ENCODE assay signal across 8 cellular contexts in the genomic region with DNA sequence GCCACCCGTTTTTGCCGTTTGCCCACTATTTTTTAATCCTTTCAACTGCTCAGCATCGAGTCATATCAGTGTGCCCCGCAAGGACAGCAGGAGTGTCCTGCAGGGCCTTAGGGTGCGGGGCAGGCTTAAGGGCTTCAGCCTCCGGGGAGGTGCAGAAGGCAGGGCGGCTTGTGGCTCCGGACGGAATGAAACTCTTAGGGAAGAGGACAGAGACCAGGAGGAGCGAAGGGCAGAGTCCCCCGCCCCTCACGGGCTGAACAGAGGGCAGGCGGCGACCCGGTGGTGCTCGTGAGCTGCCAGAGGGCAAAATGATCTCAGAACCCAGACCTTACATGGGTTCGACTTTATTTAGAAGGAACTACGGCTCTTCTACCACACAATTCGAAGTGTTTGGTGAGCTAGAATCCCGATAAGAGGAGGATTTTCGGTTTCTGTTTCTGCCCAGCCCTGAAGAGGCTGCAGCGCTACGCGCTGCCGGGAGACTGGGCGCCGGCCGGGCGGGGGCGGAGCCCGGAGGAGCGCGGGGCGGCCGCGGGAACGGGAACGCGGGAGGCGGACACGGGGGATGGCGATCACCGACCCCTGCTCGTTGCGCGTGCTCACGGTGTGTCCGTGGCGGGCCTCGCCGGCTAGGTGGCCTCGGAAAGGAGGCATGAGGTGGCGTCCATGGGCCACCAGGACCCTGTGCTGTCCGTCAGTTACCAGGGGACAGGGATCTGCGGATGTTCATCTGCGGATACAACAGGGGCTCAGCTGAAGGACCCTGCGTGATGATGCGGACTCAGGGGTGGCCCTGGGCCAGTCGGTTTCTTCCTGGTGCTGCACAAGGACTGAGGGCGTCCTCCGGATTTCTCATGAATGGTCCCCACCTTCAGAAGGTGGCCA. TPM values are rescaled to one million over a fixed set of nuclear protein-coding genes. Genes with fewer than 3 reads are reported as not detected.
DNase-seq lines count a peak whose midpoint lies in the region; ATAC-seq and TF ChIP-seq lines count a peak whose summit lies in the region.

No MANE protein-coding gene starts in this region.

- H3K36me3 ChIP-seq in BLaER1 (no peaks in the 10 kb centered on the region), NT2/D1 (ENCODE audit: insufficient read depth, insufficient read length, low read length) (no peaks in the 10 kb centered on the region), esophagus squamous epithelium (no peaks in the 10 kb centered on the region), stomach (no peaks in the 10 kb centered on the region)

- intact Hi-C loops in esophagus squamous epithelium (cut with DNase I), result loop anchor here (10.0 kb wide), 1 partner anchor 187 kb away; a partner anchor contains a TSS
- intact Hi-C loops in stomach (cut with DNase I; ENCODE audit: low total_unique reads), result no loop called here

- H4K20me1 ChIP-seq in BLaER1, result no peaks in the 10 kb centered on the region

- DNase-seq in NT2/D1 (ENCODE audit: low read depth, low spot score), result peak; percentile 30
- DNase-seq in activated T-cell treated with anti-CD3 and anti-CD28 coated beads, Interleukin-2, amount 50 U/mL, for 48 hours, result peak; percentile 72 to 77
- no peak for DNase-seq in esophagus squamous epithelium (lab: John Stamatoyannopoulos, UW)
- DNase-seq in myocyte (ENCODE audit: low read depth), result peak; percentile 70
- DNase-seq in stomach, result peak; percentile 64

- peak overlapping the region; percentile 98 for H3K4me2 ChIP-seq in BLaER1

- H3K9ac ChIP-seq in BLaER1 (peak overlapping the region; percentile 91), NT2/D1 (ENCODE audit: insufficient read length, low read depth) (peak overlapping the region; percentile 79)

- no peaks in the 10 kb centered on the region for H3K9me3 ChIP-seq in BLaER1
- no peaks in the 10 kb centered on the region for H3K9me3 ChIP-seq in NT2/D1 (ENCODE audit: insufficient read depth, low read length)
- no peaks in the 10 kb centered on the region for H3K9me3 ChIP-seq in esophagus squamous epithelium
- no peaks in the 10 kb centered on the region for H3K9me3 ChIP-seq in stomach

- H3K27ac ChIP-seq in BLaER1, result peak overlapping the region; percentile 90
- peak overlapping the region; percentile 89 to 95 (median 92) for H3K27ac ChIP-seq in esophagus squamous epithelium
- H3K27ac ChIP-seq in stomach, result peak overlapping the region; percentile 81 to 98 (median 91)

- peak overlapping the region; percentile 78 for H3K4me3 ChIP-seq in BLaER1
- H3K4me3 ChIP-seq in NT2/D1 (ENCODE audit: insufficient read length, low read depth), result peak overlapping the region; percentile 62
- peak overlapping the region; percentile 58 to 76 (median 75) for H3K4me3 ChIP-seq in esophagus squamous epithelium
- peak overlapping the region; percentile 53 to 66 (median 60) for H3K4me3 ChIP-seq in stomach

- in situ Hi-C loops in GM18951 (cut with MboI; ENCODE audit: low sequenced_read_pairs, unreplicated experiment), result no loop called here

- H3K27me3 ChIP-seq in BLaER1, result no peaks in the 10 kb centered on the region
- peaks cover 49% of the 10 kb centered on the region for H3K27me3 ChIP-seq in NT2/D1 (ENCODE audit: insufficient read depth, insufficient read length)
- no peaks in the 10 kb centered on the region for H3K27me3 ChIP-seq in esophagus squamous epithelium
- H3K27me3 ChIP-seq in stomach, result no peaks in the 10 kb centered on the region

- H3K4me1 ChIP-seq in BLaER1, result peaks cover 30% of the 10 kb centered on the region
- H3K4me1 ChIP-seq in NT2/D1 (ENCODE audit: insufficient read depth, insufficient read length), result peaks cover 4% of the 10 kb centered on the region
- peaks cover 26 to 75% (median 36%) of the 10 kb centered on the region in 3 donors for H3K4me1 ChIP-seq in esophagus squamous epithelium
- H3K4me1 ChIP-seq in stomach, result peaks cover 12 to 52% (median 36%) of the 10 kb centered on the region in 4 donors

- WGBS in esophagus squamous epithelium, 2 donors, result 0 to 2% methylated on average over 1 to 21 of the region's 61 CpGs
- WGBS in stomach, 5 donors, result 0 to 3% (median 1%) methylated on average over 24 to 61 of the region's 61 CpGs

- TF ChIP-seq EP300 in stomach (IDR thresholded peaks at IDR 0.05), result no peak

- peak; percentile 40 for ATAC-seq in HG03108 (IDR thresholded peaks at IDR 0.05; ENCODE audit: unreplicated experiment)

- TF ChIP-seq POLR2A in GM18951 (IDR thresholded peaks at IDR 0.05; ENCODE audit: extremely low read depth, insufficient read depth, insufficient read length), result peak; percentile 60
- TF ChIP-seq POLR2A in esophagus squamous epithelium (IDR thresholded peaks at IDR 0.05), result peak in 1 of 4 donors; percentile 67
- no peak for TF ChIP-seq POLR2A in stomach (IDR thresholded peaks at IDR 0.05)

- TF ChIP-seq CTCF in esophagus squamous epithelium (IDR thresholded peaks at IDR 0.05) (no peak), stomach (IDR thresholded peaks at IDR 0.05) (no peak)

RNA-seq across cellular contexts. Expression of a gene that starts 4.3 kb away (rescaled TPM):
- total RNA-seq in esophagus squamous epithelium (10 to 100 TPM; 17.8 to 69.0 (median 45.5) TPM), myocyte (55.3 and 92.6 TPM in 2 replicates), stomach (100 to 1,000 TPM in 2 of 5 donors, 10 to 100 TPM in 3; 11.0 to 168 (median 96.8) TPM)
- polyA plus RNA-seq in myocyte (2012), result 31.1 TPM
- polyA plus RNA-seq in stomach, result 10 to 100 TPM; 36.5 to 58.8 (median 40.8) TPM
